In genomic region chr12:75725505-75726120, GRCh38 we compare ENCODE assay signal across 8 cellular contexts.
A peak's percentile ranks its signal among the peaks of the same experiment; 100 is the strongest.
DNase-seq lines count a peak whose midpoint lies in the region; FAIRE-seq and TF ChIP-seq lines count a peak whose summit lies in the region.

No MANE protein-coding gene starts in this region.

- WGBS in ovary, 3 donors = 47 to 49% (median 48%) methylated on average over 3 of the region's 3 CpGs

- no peak for TF ChIP-seq POLR2A in H54 (IDR thresholded peaks at IDR 0.05; ENCODE audit: low read depth, low read length)
- TF ChIP-seq POLR2A in ovary (IDR thresholded peaks at IDR 0.05) = no peak

- no peak overlapping the region for H3K4me3 ChIP-seq in choroid plexus epithelial cell (ENCODE audit: low read depth, low read length)
- H3K4me3 ChIP-seq in ovary = no peak overlapping the region

- intact Hi-C loops in ovary (cut with DNase I) = no loop called here

- TF ChIP-seq CTCF in choroid plexus epithelial cell (conservative IDR thresholded peaks at IDR 0.05; ENCODE audit: low read depth, low read length) (peak; percentile 34), ovary (IDR thresholded peaks at IDR 0.05) (no peak)

- FAIRE-seq in H54 (lab: Jason Lieb, UNC) = peak; percentile 97

- H3K36me3 ChIP-seq in ovary = no peaks in the 10 kb centered on the region

- H3K9me3 ChIP-seq in ovary = no peaks in the 10 kb centered on the region

- no peaks in the 10 kb centered on the region for H3K27me3 ChIP-seq in ovary

- peak; percentile 18 for DNase-seq in H54 (ENCODE audit: insufficient read length, low spot score)
- peak; percentile 77 for DNase-seq in NCI-H226
- peak; percentile 81 for DNase-seq in choroid plexus epithelial cell (ENCODE audit: low read depth)
- peak; percentile 82 for DNase-seq in renal cortical epithelial cell (ENCODE audit: low read depth)
- no peak for DNase-seq in Ammon's horn (ENCODE audit: low spot score)
- no peak for DNase-seq in ureter (ENCODE audit: low spot score)
- no peak for DNase-seq in ovary
- no peak for DNase-seq in D341Med (ENCODE audit: low spot score)

- TF ChIP-seq EP300 in ovary (IDR thresholded peaks at IDR 0.05) = no peak

- H3K4me1 ChIP-seq in ovary (ENCODE audit: insufficient read depth) = peaks cover 3% of the 10 kb centered on the region

- no peak overlapping the region for H3K27ac ChIP-seq in ovary

Comparison
In these comparisons a context has a peak if more than half of its experiments do, and no peak if none do; other contexts are left out.
1. DNase-seq: peak in H54 (single experiment), NCI-H226 (single experiment), choroid plexus epithelial cell (single experiment) and renal cortical epithelial cell (single experiment); none in Ammon's horn (single experiment), ureter (single experiment), ovary (0 of 5) and D341Med (single experiment).